Comparison of ENCODE assay signal across 23 cellular contexts in the genomic region with DNA sequence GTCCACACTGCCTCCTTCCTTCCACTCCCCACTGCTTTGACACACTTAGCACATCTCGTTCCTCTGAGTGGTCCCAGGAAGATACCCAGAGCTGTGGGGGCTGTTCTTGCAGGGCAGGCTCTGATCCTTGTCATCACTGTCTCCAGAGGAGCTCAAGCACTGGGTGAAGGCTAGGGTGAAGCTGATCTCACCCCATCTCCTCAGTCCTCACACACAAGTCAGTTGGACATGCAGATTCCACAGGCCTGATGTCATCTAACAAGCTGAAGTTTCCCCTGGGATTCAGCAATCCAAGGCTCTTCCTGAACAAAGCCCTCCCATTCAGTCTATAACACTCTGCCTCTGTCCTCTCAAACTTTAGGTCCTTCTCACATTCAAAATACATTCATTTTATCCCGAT.
A peak's percentile ranks its signal among the peaks of the same experiment; 100 is the strongest.
DNase-seq lines count a peak whose midpoint lies in the region; ATAC-seq and TF ChIP-seq lines count a peak whose summit lies in the region.
"Had no signal": no experiment of that assay in that cellular context is flagged by ENCODE, and none has a peak within 500 bp of the region (broad histone marks: within the 10 kb centered on the region; RNA-seq: fewer than 3 reads in every experiment).

No MANE protein-coding gene starts in this region.

- peaks cover 39% of the 10 kb centered on the region for H3K27me3 Mint-ChIP-seq in stimulated activated memory B cell treated with anti-CD40 and anti-IgM and Interleukin-4, amounts not matched to agents 10 μg/mL and 1 μg/mL and 100 μg/mL, for 72 hours

- no peaks in the 10 kb centered on the region for H3K36me3 Mint-ChIP-seq in stimulated activated memory B cell treated with anti-CD40 and anti-IgM and Interleukin-4, amounts not matched to agents 10 μg/mL and 1 μg/mL and 100 μg/mL, for 72 hours
- H3K36me3 Mint-ChIP-seq: activated CD8-positive, alpha-beta memory T cell treated with anti-CD3 and anti-CD28 coated beads, Interleukin-2, amount 10 ng/mL, durations not matched to agents 7 days and 5 days; CD8-positive, alpha-beta T cell had no signal

- ATAC-seq in GM19452 (IDR thresholded peaks at IDR 0.05; ENCODE audit: unreplicated experiment), result no peak
- ATAC-seq in stimulated activated memory B cell treated with anti-CD40 and anti-IgM and Interleukin-4, amounts not matched to agents 10 μg/mL and 1 μg/mL and 100 μg/mL, for 72 hours, result no peak
- ATAC-seq: activated CD8-positive, alpha-beta memory T cell treated with anti-CD3 and anti-CD28 coated beads, Interleukin-2, amount 10 ng/mL, durations not matched to agents 7 days and 5 days; CD8-positive, alpha-beta T cell; mucosa of descending colon; PC-3; stimulated activated naive CD8-positive, alpha-beta T cell treated with anti-CD3 and anti-CD28 coated beads, Interleukin-15, amount 100 ng/mL, for 72 hours had no signal

- H3K9me3 ChIP-seq in HEK293 (ENCODE audit: control insufficient read depth, insufficient read depth, low read depth, low read length) (no peaks in the 10 kb centered on the region), OCI-LY7 (ENCODE audit: low read length) (no peaks in the 10 kb centered on the region)
- H3K9me3 ChIP-seq: adrenal gland, esophagus muscularis mucosa, mucosa of descending colon, neutrophil, SJSA1 had no signal

- H3K27me3 ChIP-seq in brain microvascular endothelial cell (replicated peaks), result no peaks in the 10 kb centered on the region
- H3K27me3 ChIP-seq: adrenal gland, neutrophil had no signal

- no peaks in the 10 kb centered on the region for H3K4me1 Mint-ChIP-seq in stimulated activated memory B cell treated with anti-CD40 and anti-IgM and Interleukin-4, amounts not matched to agents 10 μg/mL and 1 μg/mL and 100 μg/mL, for 72 hours
- H3K4me1 Mint-ChIP-seq: activated CD8-positive, alpha-beta memory T cell treated with anti-CD3 and anti-CD28 coated beads, Interleukin-2, amount 10 ng/mL, durations not matched to agents 7 days and 5 days; stimulated activated naive CD8-positive, alpha-beta T cell treated with anti-CD3 and anti-CD28 coated beads, Interleukin-15, amount 100 ng/mL, for 72 hours had no signal

- TF ChIP-seq CTCF in HEK293 (tag by site-specific recombination; IDR thresholded peaks at IDR 0.05) (no peak), brain microvascular endothelial cell (IDR thresholded peaks at IDR 0.05; ENCODE audit: low read depth, low read length, missing control alignments) (no peak), OCI-LY7 (conservative IDR thresholded peaks at IDR 0.05; ENCODE audit: low read length) (no peak)

- H3K4me3 Mint-ChIP-seq in stimulated activated memory B cell treated with anti-CD40 and anti-IgM and Interleukin-4, amounts not matched to agents 10 μg/mL and 1 μg/mL and 100 μg/mL, for 72 hours, result no peak overlapping the region
- H3K4me3 Mint-ChIP-seq: activated CD8-positive, alpha-beta memory T cell treated with anti-CD3 and anti-CD28 coated beads, Interleukin-2, amount 10 ng/mL, durations not matched to agents 7 days and 5 days; CD8-positive, alpha-beta T cell; stimulated activated naive CD8-positive, alpha-beta T cell treated with anti-CD3 and anti-CD28 coated beads, Interleukin-15, amount 100 ng/mL, for 72 hours had no signal

- H3K27ac ChIP-seq in HEK293 (ENCODE audit: extremely low read depth, low read depth, low read length), result no peak overlapping the region
- H3K27ac ChIP-seq in brain microvascular endothelial cell, result no peak overlapping the region
- H3K27ac ChIP-seq in OCI-LY7 (ENCODE audit: low read depth, low read length, poor library complexity, severe bottlenecking), result no peak overlapping the region
- H3K27ac ChIP-seq: adrenal gland, esophagus muscularis mucosa, neutrophil, SJSA1 had no signal

- no peak overlapping the region for H3K4me3 ChIP-seq in HEK293 (ENCODE audit: low read depth, low read length)
- H3K4me3 ChIP-seq in brain microvascular endothelial cell (ENCODE audit: low read depth, low read length), result no peak overlapping the region
- H3K4me3 ChIP-seq in OCI-LY7 (ENCODE audit: low read depth, low read length, poor library complexity, severe bottlenecking), result no peak overlapping the region
- H3K4me3 ChIP-seq: adrenal gland, esophagus muscularis mucosa, mucosa of descending colon, SJSA1 had no signal

- H2AFZ ChIP-seq in OCI-LY7 (ENCODE audit: low read length), result no peak overlapping the region

- no peaks in the 10 kb centered on the region for H4K20me1 ChIP-seq in OCI-LY7 (ENCODE audit: insufficient read depth, low read length)

- CTCF ChIA-PET in HEK293 (lab: Yijun Ruan, JAX), result interaction anchor here (0.9 kb wide), 1 partner anchor 31 kb away, joined by 3 read pairs; no protein-coding TSS in a partner anchor
- CTCF ChIA-PET in OCI-LY7 (lab: Charles Lee; ENCODE audit: unreplicated experiment), result no interaction called here

- in situ Hi-C loops in brain microvascular endothelial cell (cut with HindIII; ENCODE audit: low pct_ligation_motif_present, low sequenced_read_pairs), result no loop called here

- H3K36me3 ChIP-seq in HEK293 (ENCODE audit: control insufficient read depth in 2 of 2, insufficient read depth in 1 of 2, low read length in 2 of 2) (no peaks in the 10 kb centered on the region), brain microvascular endothelial cell (replicated peaks) (no peaks in the 10 kb centered on the region), OCI-LY7 (ENCODE audit: insufficient read depth, low read length) (no peaks in the 10 kb centered on the region)
- H3K36me3 ChIP-seq: adrenal gland, esophagus muscularis mucosa, neutrophil, SJSA1 had no signal

- H3K9me2 ChIP-seq in OCI-LY7 (ENCODE audit: insufficient read depth, low read length), result no peaks in the 10 kb centered on the region

- no peaks in the 10 kb centered on the region for H3K9me3 Mint-ChIP-seq in stimulated activated memory B cell treated with anti-CD40 and anti-IgM and Interleukin-4, amounts not matched to agents 10 μg/mL and 1 μg/mL and 100 μg/mL, for 72 hours
- H3K9me3 Mint-ChIP-seq: CD8-positive, alpha-beta T cell; stimulated activated naive CD8-positive, alpha-beta T cell treated with anti-CD3 and anti-CD28 coated beads, Interleukin-15, amount 100 ng/mL, for 72 hours had no signal

- no peak overlapping the region for H3K27ac Mint-ChIP-seq in stimulated activated memory B cell treated with anti-CD40 and anti-IgM and Interleukin-4, amounts not matched to agents 10 μg/mL and 1 μg/mL and 100 μg/mL, for 72 hours
- H3K27ac Mint-ChIP-seq: activated CD8-positive, alpha-beta memory T cell treated with anti-CD3 and anti-CD28 coated beads, Interleukin-2, amount 10 ng/mL, durations not matched to agents 7 days and 5 days; CD8-positive, alpha-beta T cell; stimulated activated naive CD8-positive, alpha-beta T cell treated with anti-CD3 and anti-CD28 coated beads, Interleukin-15, amount 100 ng/mL, for 72 hours had no signal

- no peaks in the 10 kb centered on the region for H3K79me2 ChIP-seq in OCI-LY7 (ENCODE audit: insufficient read depth, low read depth, low read length)

- BruUV-seq in OCI-LY7 (replicated peaks; lab: Mats Ljungman, UMichigan), result no TSS peak

- intact Hi-C loops in OCI-LY7 (cut with micrococcal nuclease; ENCODE audit: unreplicated experiment), result no loop called here

- POLR2A ChIA-PET in HEK293 (lab: Yijun Ruan, JAX), result interaction anchor here (1.0 to 1.1 kb wide), 2 partner anchors 12 to 1797 kb away, joined by 3 to 6 read pairs; partner anchors contain the start of gene UGGT1
- POLR2A ChIA-PET in OCI-LY7 (lab: Charles Lee), result no interaction called here

- no peak overlapping the region for H3K4me2 ChIP-seq in OCI-LY7 (ENCODE audit: low read length)

- H3K4me1 ChIP-seq in HEK293 (ENCODE audit: control insufficient read depth, insufficient read depth, low read length) (no peaks in the 10 kb centered on the region), OCI-LY7 (ENCODE audit: insufficient read depth, low read length, poor library complexity, severe bottlenecking) (no peaks in the 10 kb centered on the region)
- H3K4me1 ChIP-seq: adrenal gland, esophagus muscularis mucosa, SJSA1 had no signal

- DNase-seq in AG08396 (ENCODE audit: low spot score) (peak; percentile 24), brain microvascular endothelial cell (peak; percentile 45), kidney glomerular epithelial cell (lab: John Stamatoyannopoulos, UW) (peak; percentile 14), OCI-LY7 (ENCODE audit: low spot score) (no peak)
- DNase-seq in activated naive CD4-positive, alpha-beta T cell treated with anti-CD3 and anti-CD28 coated beads, Interleukin-2, amount 50 U/mL, for 16 hours, result no peak
- DNase-seq: activated CD8-positive, alpha-beta memory T cell treated with anti-CD3 and anti-CD28 coated beads, Interleukin-2, amount 10 ng/mL, durations not matched to agents 7 days and 5 days; CD8-positive, alpha-beta T cell; central memory CD4-positive, alpha-beta T cell; effector CD4-positive, alpha-beta T cell; hippocampal formation; Karpas-422; mucosa of descending colon; NCI-H1105; NCI-H526 treated with DMSO at 0.1 percent for 48 hours; PC-3; stimulated activated naive CD8-positive, alpha-beta T cell treated with anti-CD3 and anti-CD28 coated beads, Interleukin-15, amount 100 ng/mL, for 72 hours had no signal

TF ChIP-seq in HEK293, 187 proteins besides CTCF, POLR2A, EP300 and RAD21 (continues in another document):
- TF ChIP-seq ZSCAN23 (tag by site-specific recombination; IDR thresholded peaks at IDR 0.05) (no peak), ZNF366 (tag by site-specific recombination; conservative IDR thresholded peaks at IDR 0.05) (peak; percentile 22; the same call in 1 of the 2 replicates), PRDM1 (tag by site-specific recombination; IDR thresholded peaks at IDR 0.05) (peak; percentile 25; the same call in 1 of the 2 replicates)

Comparison
In these comparisons a context has a peak if more than half of its experiments do, and no peak if none do; other contexts are left out.
1. DNase-seq: peak in AG08396 (single experiment), brain microvascular endothelial cell (single experiment) and kidney glomerular epithelial cell (single experiment); none in OCI-LY7 (single experiment) and activated naive CD4-positive, alpha-beta T cell treated with anti-CD3 and anti-CD28 coated beads, Interleukin-2, amount 50 U/mL, for 16 hours (single experiment).